8 cellular contexts compared by ENCODE assay signal in the genomic region with DNA sequence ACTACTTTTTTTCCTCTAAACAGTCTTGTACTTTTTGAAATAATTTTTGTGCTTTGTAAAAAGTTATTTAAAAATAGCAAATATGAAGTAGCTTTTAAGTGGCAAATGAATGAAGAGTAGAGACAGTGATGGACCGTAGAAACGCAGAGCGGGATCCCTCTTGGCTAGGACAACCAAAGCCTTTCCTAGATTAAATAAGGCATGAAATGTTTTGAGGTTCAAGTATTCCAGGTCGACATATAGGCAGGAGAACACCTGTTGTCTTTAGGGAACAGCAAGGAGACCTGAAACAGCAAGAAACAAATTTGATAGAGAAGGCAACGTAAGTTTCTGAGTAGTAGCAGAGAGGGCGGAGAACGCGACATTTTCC. TPM values are rescaled to one million over a fixed set of nuclear protein-coding genes. Genes with fewer than 3 reads are reported as not detected.
DNase-seq lines count a peak whose midpoint lies in the region; ATAC-seq, FAIRE-seq and TF ChIP-seq lines count a peak whose summit lies in the region.

No MANE protein-coding gene starts in this region.

- TF ChIP-seq CTCF in C4-2B (conservative IDR thresholded peaks at IDR 0.05) (no peak), NB4 (IDR thresholded peaks at IDR 0.05; ENCODE audit: low read depth, low read length) (no peak), H1 (IDR thresholded peaks at IDR 0.05; ENCODE audit: control extremely low read depth in 1 of 3, insufficient read depth in 1 of 3, low read depth in 1 of 3, low read length in 3 of 3) (no peak), neural crest cell (conservative IDR thresholded peaks at IDR 0.05) (no peak)

- no peaks in the 10 kb centered on the region for H3K9me3 ChIP-seq in H1 (ENCODE audit: insufficient read depth in 2 of 2, low read depth in 1 of 2, low read length in 1 of 2)

- CTCF ChIA-PET in H1 (lab: Charles Lee; ENCODE audit: partially characterized antibody) = interaction anchor here (1.1 to 2.8 kb wide), 8 partner anchors 9 to 266 kb away, joined by 3 to 28 read pairs (median 4); a partner anchor contains a TSS

- no peak overlapping the region for H3K27ac Mint-ChIP-seq in neural crest cell (ENCODE audit: unreplicated experiment)

- no peak overlapping the region for H3K23ac ChIP-seq in H1 (ENCODE audit: insufficient read length)

- H3K9ac ChIP-seq in H1 (replicated peaks in 1 of 4; ENCODE audit: extremely low read depth in 1 of 4, low read depth in 3 of 4, low read length in 3 of 4) = no peak overlapping the region

- no peak overlapping the region for H2BK120ac ChIP-seq in H1 (replicated peaks; ENCODE audit: low read depth, low read length)

- no peak overlapping the region for H4K5ac ChIP-seq in H1 (ENCODE audit: insufficient read length, low read depth, low read length)

- H3K27me3 ChIP-seq in H1 (replicated peaks in 1 of 4; ENCODE audit: control insufficient read depth in 3 of 4, extremely low read depth in 1 of 4, insufficient read depth in 3 of 4, low read length in 3 of 4) = no peaks in the 10 kb centered on the region

- TF ChIP-seq EP300 in H1 (IDR thresholded peaks at IDR 0.05; ENCODE audit: borderline replicate concordance in 1 of 2, low read depth in 2 of 2, low read length in 2 of 2) = no peak

- H4K20me1 ChIP-seq in H1 (replicated peaks in 1 of 2; ENCODE audit: control insufficient read depth in 1 of 2, insufficient read depth in 2 of 2, low read length in 2 of 2) = peaks cover 15 to 21% of the 10 kb centered on the region in 2 experiments

- ATAC-seq in HG03521 (IDR thresholded peaks at IDR 0.05; ENCODE audit: unreplicated experiment) = no peak

- H2BK12ac ChIP-seq in H1 (ENCODE audit: low read depth, low read length) = no peak overlapping the region

- H2AK5ac ChIP-seq in H1 (ENCODE audit: low read depth, low read length) = no peak overlapping the region

- H3K4me1 Mint-ChIP-seq in neural crest cell = peaks cover 34% of the 10 kb centered on the region

- H3K27me3 Mint-ChIP-seq in neural crest cell (ENCODE audit: low read depth) = no peaks in the 10 kb centered on the region

- H3K23me2 ChIP-seq in H1 (ENCODE audit: low read depth, low read length) = peaks cover 10% of the 10 kb centered on the region; the same call in 1 of the 2 replicates

- no peak overlapping the region for H3K56ac ChIP-seq in H1 (replicated peaks; ENCODE audit: insufficient read length, low read depth, low read length)

- no peak for TF ChIP-seq RAD21 in H1 (IDR thresholded peaks at IDR 0.05 in 1 of 2, conservative IDR thresholded peaks at IDR 0.05 in 1 of 2; ENCODE audit: low read depth in 2 of 2, low read length in 2 of 2)

- no peak overlapping the region for H3K14ac ChIP-seq in H1 (ENCODE audit: insufficient read length)

- TF ChIP-seq POLR2A in NB4 (IDR thresholded peaks at IDR 0.05; ENCODE audit: extremely low read depth, insufficient read length) (no peak), H1 (IDR thresholded peaks at IDR 0.05; ENCODE audit: control extremely low read depth in 1 of 2, low read depth in 2 of 2, low read length in 2 of 2) (no peak), GM12892 (IDR thresholded peaks at IDR 0.05; ENCODE audit: low read depth, low read length) (no peak)

- no peak overlapping the region for H3K18ac ChIP-seq in H1 (ENCODE audit: extremely low read depth, low read length)

- H2BK15ac ChIP-seq in H1 (ENCODE audit: low read length) = no peak overlapping the region

- peaks cover 0 to 12% (median 3%) of the 10 kb centered on the region in 4 experiments; a peak in 4 of 7 replicates for H3K4me1 ChIP-seq in H1 (replicated peaks in 1 of 4; ENCODE audit: control insufficient read depth in 3 of 4, insufficient read depth in 4 of 4, low read length in 3 of 4)

- peaks cover 39 to 43% of the 10 kb centered on the region in 2 experiments for H3K79me2 ChIP-seq in H1 (ENCODE audit: control insufficient read depth in 1 of 2, insufficient read depth in 2 of 2, low read length in 2 of 2)

- no peak overlapping the region; the same call in 1 of the 2 replicates for H2BK5ac ChIP-seq in H1 (ENCODE audit: low read depth, low read length)

- no peak overlapping the region for H3K4ac ChIP-seq in H1 (replicated peaks; ENCODE audit: insufficient read length, low read depth, low read length)

- peak overlapping the region; percentile 89 for H3K4me3 ChIP-seq in NB4 (ENCODE audit: low read depth, low read length)
- peak overlapping the region; percentile 75 to 95 (median 86) for H3K4me3 ChIP-seq in H1 (ENCODE audit: extremely low read depth in 1 of 4, insufficient read depth in 2 of 4, low read depth in 3 of 4, low read length in 4 of 4)

- no peak overlapping the region for H2BK20ac ChIP-seq in H1 (ENCODE audit: low read length)

- DNase-seq in NB4 (ENCODE audit: low read depth) (no peak), H1 (ENCODE audit: low read depth in 1 of 2, low spot score in 2 of 2) (no peak), neural crest cell (ENCODE audit: low read depth, low spot score) (no peak), GM12892 (ENCODE audit: insufficient read length) (no peak), mesenteric fat pad (ENCODE audit: low spot score) (no peak), NCI-H345 (lab: John Stamatoyannopoulos, UW) (no peak)

- no peak overlapping the region for H4K8ac ChIP-seq in H1 (ENCODE audit: extremely low read depth, insufficient read depth, low read length)

- peaks cover 5% of the 10 kb centered on the region for H3K36me3 Mint-ChIP-seq in neural crest cell (ENCODE audit: low read depth)

- POLR2A ChIA-PET in H1 (lab: Charles Lee; ENCODE audit: partially characterized antibody) = interaction anchor here (0.6 to 3.7 kb wide), 17 partner anchors 9 to 266 kb away, joined by 3 to 23 read pairs (median 4); a partner anchor contains a TSS

- no peak for FAIRE-seq in H1 (lab: Jason Lieb, UNC)
- FAIRE-seq in GM12892 (lab: Jason Lieb, UNC) = no peak

- peak overlapping the region; percentile 99 for H2AFZ ChIP-seq in H1 (ENCODE audit: low read length)

- no peaks in the 10 kb centered on the region for H3K36me3 ChIP-seq in H1 (ENCODE audit: control insufficient read depth in 2 of 4, insufficient read depth in 4 of 4, low read length in 3 of 4)

- peak overlapping the region; percentile 20 to 90 for H3K4me2 ChIP-seq in H1 (ENCODE audit: insufficient read depth in 1 of 2, low read depth in 2 of 2, low read length in 2 of 2)

- peaks cover 2% of the 10 kb centered on the region for H3K79me1 ChIP-seq in H1 (ENCODE audit: low read depth, low read length)

- H3K9me3 Mint-ChIP-seq in neural crest cell = no peaks in the 10 kb centered on the region

- H3K27ac ChIP-seq in C4-2B = peak overlapping the region; percentile 97
- H3K27ac ChIP-seq in H1 (ENCODE audit: low read depth, low read length) = no peak overlapping the region

- H3K4me3 Mint-ChIP-seq in neural crest cell = peak overlapping the region; percentile 96

- WGBS in H1 (ENCODE audit: extremely low coverage in 1 of 2, insufficient coverage in 1 of 2, insufficient read length in 1 of 2, insufficient replicate concordance in 2 of 2, low coverage in 1 of 2, low lambda C conversion rate in 2 of 2, missing lambda C conversion rate in 1 of 2), 2 experiments = 48% methylated on average over 8 of the region's 8 CpGs; no CpG with 5 or more reads in 1 of the 2 experiments

- no peak overlapping the region for H4K91ac ChIP-seq in H1 (replicated peaks; ENCODE audit: insufficient read length, low read length)

TF ChIP-seq in H1, 55 proteins besides CTCF, POLR2A, EP300 and RAD21 (continues in another document):
- no peak for TF ChIP-seq CBX8 (IDR thresholded peaks at IDR 0.05; ENCODE audit: borderline replicate concordance, low read depth, low read length)
- TF ChIP-seq FOSL1 (IDR thresholded peaks at IDR 0.05; ENCODE audit: insufficient read depth, low read depth, low read length) = no peak
- no peak for TF ChIP-seq KDM5A (IDR thresholded peaks at IDR 0.05; ENCODE audit: low read length)
- no peak for TF ChIP-seq BCL11A (IDR thresholded peaks at IDR 0.05; ENCODE audit: low read depth in 2 of 2, low read length in 2 of 2)

RNA-seq across cellular contexts. Expression of a gene that starts 0.7 kb away (rescaled TPM):
- total RNA-seq in H1 (2021; fragmentation: NEBNext Ultra II Directional; extraction: Animal tissue kit (Norgen Biotek cat#: 25700)) = 86.2 and 88.4 TPM in 2 replicates
- 46.5 and 65.3 TPM in 2 replicates for polyA plus RNA-seq in H1 (2011; rRNA removed)
- polyA plus RNA-seq in H1 (2011; cell fraction: cytosol; rRNA removed) = 34.7 TPM
- polyA plus RNA-seq in H1 (2011; cell fraction: nucleus; rRNA removed) = 83.7 TPM
- polyA plus RNA-seq in H1 (2012, experiment 1 of 2) = 59.8 to 81.4 TPM (median 78.6 TPM) in 4 replicates
- polyA plus RNA-seq in H1 (2012, experiment 2 of 2) = 59.2 TPM
- 61.6 TPM for polyA plus RNA-seq in H1 (2013, experiment 1 of 2)
- polyA plus RNA-seq in H1 (2013, experiment 2 of 2) = 58.6 TPM
- 73.5 and 89.5 TPM in 2 replicates for polyA minus RNA-seq in H1 (2011; rRNA and poly(A)+ RNA removed)
- 52.6 TPM for polyA minus RNA-seq in H1 (2011; cell fraction: cytosol; rRNA and poly(A)+ RNA removed)
- polyA minus RNA-seq in H1 (2011; cell fraction: nucleus; rRNA and poly(A)+ RNA removed) = 53.6 TPM
- total RNA-seq in neural crest cell (66.3 and 68.3 TPM in 2 replicates), mesenteric fat pad (49.7 TPM)
- 19.6 TPM for polyA plus RNA-seq in GM12892 (2012; ENCODE audit: missing spikeins)

RNA-seq across cellular contexts. Expression of a gene that starts 12.0 kb away (rescaled TPM):
- 88.4 and 88.8 TPM in 2 replicates for total RNA-seq in H1 (2021; fragmentation: NEBNext Ultra II Directional; extraction: Animal tissue kit (Norgen Biotek cat#: 25700))
- polyA plus RNA-seq in H1 (2011; rRNA removed) = 138 and 170 TPM in 2 replicates
- 134 TPM for polyA plus RNA-seq in H1 (2011; cell fraction: cytosol; rRNA removed)
- polyA plus RNA-seq in H1 (2011; cell fraction: nucleus; rRNA removed) = 345 TPM
- polyA plus RNA-seq in H1 (2012, experiment 1 of 2) = 91.5 to 105 TPM (median 97.6 TPM) in 4 replicates
- polyA plus RNA-seq in H1 (2012, experiment 2 of 2) = 61.4 TPM
- polyA plus RNA-seq in H1 (2013, experiment 1 of 2) = 72.4 TPM
- 63.4 TPM for polyA plus RNA-seq in H1 (2013, experiment 2 of 2)
- polyA minus RNA-seq in H1 (2011; rRNA and poly(A)+ RNA removed) = 136 and 173 TPM in 2 replicates
- polyA minus RNA-seq in H1 (2011; cell fraction: cytosol; rRNA and poly(A)+ RNA removed) = 72.1 TPM
- polyA minus RNA-seq in H1 (2011; cell fraction: nucleus; rRNA and poly(A)+ RNA removed) = 91.2 TPM
- total RNA-seq in neural crest cell = 122 and 127 TPM in 2 replicates
- polyA plus RNA-seq in GM12892 (2012; ENCODE audit: missing spikeins) = 24.3 TPM
- 33.0 TPM for total RNA-seq in mesenteric fat pad

RNA-seq across cellular contexts. Expression of a gene that starts 20.0 kb away (rescaled TPM):
- 191 and 194 TPM in 2 replicates for total RNA-seq in H1 (2021; fragmentation: NEBNext Ultra II Directional; extraction: Animal tissue kit (Norgen Biotek cat#: 25700))
- 63.5 and 86.3 TPM in 2 replicates for polyA plus RNA-seq in H1 (2011; rRNA removed)
- polyA plus RNA-seq in H1 (2011; cell fraction: cytosol; rRNA removed) = 167 TPM
- polyA plus RNA-seq in H1 (2011; cell fraction: nucleus; rRNA removed) = 72.4 TPM
- polyA plus RNA-seq in H1 (2012, experiment 1 of 2) = 146 to 155 TPM (median 150 TPM) in 4 replicates
- polyA plus RNA-seq in H1 (2012, experiment 2 of 2) = 11.2 TPM
- 180 TPM for polyA plus RNA-seq in H1 (2013, experiment 1 of 2)
- polyA plus RNA-seq in H1 (2013, experiment 2 of 2) = 184 TPM
- 81.9 and 106 TPM in 2 replicates for polyA minus RNA-seq in H1 (2011; rRNA and poly(A)+ RNA removed)
- polyA minus RNA-seq in H1 (2011; cell fraction: cytosol; rRNA and poly(A)+ RNA removed) = 71.8 TPM
- polyA minus RNA-seq in H1 (2011; cell fraction: nucleus; rRNA and poly(A)+ RNA removed) = 41.1 TPM
- total RNA-seq in neural crest cell = 111 and 116 TPM in 2 replicates
- 75.2 TPM for polyA plus RNA-seq in GM12892 (2012; ENCODE audit: missing spikeins)
- 50.2 TPM for total RNA-seq in mesenteric fat pad
